8 cellular contexts compared by ENCODE assay signal in genomic region chr10:6086375-6087233, GRCh38. TPM values are rescaled to one million over a fixed set of nuclear protein-coding genes. Genes with fewer than 3 reads are reported as not detected.
A peak's percentile ranks its signal among the peaks of the same experiment; 100 is the strongest.
DNase-seq lines count a peak whose midpoint lies in the region; ATAC-seq, FAIRE-seq and TF ChIP-seq lines count a peak whose summit lies in the region.

No MANE protein-coding gene starts in this region.

- intact Hi-C loops in adrenal gland (cut with DNase I) = loop anchor here in 1 of 2 donors (10.0 kb wide), 2 partner anchors 72 to 318 kb away; no protein-coding TSS in a partner anchor
- intact Hi-C loops in left cardiac atrium (cut with DNase I) = loop anchor here in 1 of 2 donors (10.0 kb wide), 1 partner anchor 72 kb away; no protein-coding TSS in a partner anchor
- intact Hi-C loops in psoas muscle (cut with DNase I) = loop anchor here (5.0 kb wide), 1 partner anchor 316 kb away; no protein-coding TSS in a partner anchor
- intact Hi-C loops in upper lobe of right lung (cut with DNase I) = no loop called here

- no peak for TF ChIP-seq POLR2A in H54 (IDR thresholded peaks at IDR 0.05; ENCODE audit: low read depth, low read length)
- no peak for TF ChIP-seq POLR2A in adrenal gland (IDR thresholded peaks at IDR 0.05)

- TF ChIP-seq CTCF in adrenal gland (IDR thresholded peaks at IDR 0.05) = peak; percentile 58 to 81 (median 77)
- peak; percentile 78 for TF ChIP-seq CTCF in psoas muscle (IDR thresholded peaks at IDR 0.05)
- peak; percentile 84 for TF ChIP-seq CTCF in upper lobe of right lung (IDR thresholded peaks at IDR 0.05)

- H3K27me3 ChIP-seq in adrenal gland (no peaks in the 10 kb centered on the region), psoas muscle (ENCODE audit: insufficient read depth in 3 of 3, low read length in 2 of 3) (peaks cover 0 to 16% (median 0%) of the 10 kb centered on the region in 3 donors), upper lobe of right lung (no peaks in the 10 kb centered on the region)

- H3K27ac ChIP-seq in adrenal gland (peak overlapping the region in 2 of 5 donors; percentile 47 to 61), psoas muscle (peak overlapping the region; percentile 24), upper lobe of right lung (peak overlapping the region; percentile 56)

- H3K36me3 ChIP-seq in adrenal gland (replicated peaks in 1 of 2) = no peaks in the 10 kb centered on the region
- H3K36me3 ChIP-seq in psoas muscle (ENCODE audit: insufficient read depth in 1 of 2, low read depth in 1 of 2) = no peaks in the 10 kb centered on the region
- H3K36me3 ChIP-seq in upper lobe of right lung = no peaks in the 10 kb centered on the region

- no peak for FAIRE-seq in H54 (lab: Jason Lieb, UNC)

- H3K9me3 ChIP-seq in adrenal gland (replicated peaks in 1 of 3) (no peaks in the 10 kb centered on the region), psoas muscle (no peaks in the 10 kb centered on the region), upper lobe of right lung (no peaks in the 10 kb centered on the region)

- ATAC-seq in left cardiac atrium = peak; percentile 61 to 75
- ATAC-seq in psoas muscle = peak; percentile 64 to 75 (median 66)
- peak; percentile 80 for ATAC-seq in upper lobe of right lung

- peak; percentile 99 for DNase-seq in DMS53 (lab: John Stamatoyannopoulos, UW)
- DNase-seq in H54 (ENCODE audit: insufficient read length, low spot score) = peak; percentile 55
- peak; percentile 88 for DNase-seq in NCI-H1092 treated with DMSO at 0.1 percent for 48 hours (lab: John Stamatoyannopoulos, UW)
- DNase-seq in T follicular helper cell (ENCODE audit: low read depth) = peak; percentile 76
- DNase-seq in adrenal gland = peak; percentile 86 to 97 (median 94)
- peak; percentile 91 for DNase-seq in left cardiac atrium
- DNase-seq in psoas muscle = peak; percentile 89 to 94
- DNase-seq in upper lobe of right lung = peak; percentile 92

- H3K4me1 ChIP-seq in adrenal gland (replicated peaks in 1 of 2) = peaks cover 17 to 31% of the 10 kb centered on the region in 2 donors
- peaks cover 33% of the 10 kb centered on the region for H3K4me1 ChIP-seq in psoas muscle
- H3K4me1 ChIP-seq in upper lobe of right lung = peaks cover 35% of the 10 kb centered on the region

- H3K4me3 ChIP-seq in adrenal gland (no peak overlapping the region), psoas muscle (peak overlapping the region; percentile 4), upper lobe of right lung (peak overlapping the region; percentile 3)

- 15 to 20% (median 18%) methylated on average over 18 to 19 of the region's 19 CpGs for WGBS in adrenal gland, 4 donors
- WGBS in psoas muscle, 3 donors = 19 to 20% (median 20%) methylated on average over 19 of the region's 19 CpGs

RNA-seq across cellular contexts. Expression of gene RBM17, which starts 2.2 kb away (rescaled TPM):
- total RNA-seq in adrenal gland (10 to 100 TPM; 31.9 to 72.1 (median 60.6) TPM), left cardiac atrium (10 to 100 TPM; 58.6 to 80.3 TPM), psoas muscle (100 to 1,000 TPM in 1 of 4 donors, 10 to 100 TPM in 3; 74.4 to 104 (median 86.5) TPM), upper lobe of right lung (92.5 TPM)
- polyA plus RNA-seq in adrenal gland (100 to 1,000 TPM in 2 of 3 donors, 10 to 100 TPM in 1; 92.4 to 123 (median 101) TPM), psoas muscle (100 to 1,000 TPM in 2 of 3 donors, 10 to 100 TPM in 1; 76.0 to 157 (median 110) TPM)

RNA-seq across cellular contexts. Expression of gene IL2RA, which starts 24.4 kb away (rescaled TPM):
- total RNA-seq in adrenal gland (10 to 100 TPM in 3 of 8 donors, 1 to 10 TPM in 3, under 1 TPM in 2; 0.14 to 57.9 (median 6.9) TPM), left cardiac atrium (1 to 10 TPM; 2.7 to 6.3 TPM), psoas muscle (1 to 10 TPM in 1 of 4 donors, under 1 TPM in 3; 0.13 to 1.8 (median 0.73) TPM), upper lobe of right lung (4.3 TPM)
- polyA plus RNA-seq in adrenal gland (1 to 10 TPM in 2 of 3 donors, under 1 TPM in 1; 0.24 to 1.7 (median 1.3) TPM), psoas muscle (under 1 TPM; 0.08 to 0.20 (median 0.12) TPM)

Comparison
In these comparisons a context has a peak if more than half of its experiments do, and no peak if none do; other contexts are left out.
1. H3K4me3 ChIP-seq: peak in psoas muscle (single experiment) and upper lobe of right lung (single experiment); none in adrenal gland (0 of 4).
2. Peak in every context shown above with its lines, with median percentiles within 50 percentile points of each other: DNase-seq, CTCF ChIP-seq and ATAC-seq.